ENCODE assay signal across 1 cellular context in the genomic region with DNA sequence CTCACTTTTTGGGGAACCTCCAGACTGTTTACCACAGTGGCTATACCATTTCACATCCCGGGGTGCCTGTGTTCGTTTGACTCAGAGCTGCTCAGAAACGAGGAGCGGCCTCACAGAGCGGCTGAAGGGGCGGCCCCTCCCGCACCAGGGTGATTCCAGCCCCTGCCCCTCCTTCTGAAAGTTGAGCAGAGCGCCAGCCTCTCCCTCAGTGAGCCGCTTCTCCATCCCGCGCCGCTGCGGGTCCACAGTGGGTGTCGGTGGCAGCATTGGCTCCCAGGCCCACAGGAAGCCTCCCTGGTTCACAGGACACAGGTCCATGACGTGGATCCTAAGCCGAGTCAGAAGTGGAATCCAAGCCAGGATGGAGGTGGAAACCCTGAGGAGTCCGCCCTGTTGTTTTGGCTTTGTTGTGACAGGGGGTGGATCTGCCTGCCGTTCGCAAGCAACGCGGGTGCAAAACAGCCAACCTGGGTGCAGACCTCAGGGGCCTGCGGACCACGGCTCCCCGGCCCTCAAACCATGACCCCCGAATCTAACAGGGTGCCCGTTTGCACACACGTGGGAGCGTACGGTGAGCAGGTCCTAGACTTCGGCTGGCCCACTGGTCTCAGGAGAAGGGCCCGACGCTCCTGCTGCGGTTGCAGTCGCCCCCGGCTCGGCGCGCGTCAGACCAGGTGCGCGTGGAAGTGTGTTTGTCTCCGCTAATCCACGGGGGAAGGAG.
TF ChIP-seq lines count a peak whose summit lies in the region.

No MANE protein-coding gene starts in this region.

TF ChIP-seq in H1, 55 proteins besides CTCF, POLR2A, EP300 and RAD21:
- TF ChIP-seq E2F6 (IDR thresholded peaks at IDR 0.05) (no peak), BRCA1 (IDR thresholded peaks at IDR 0.05; ENCODE audit: low read depth, low read length) (no peak), HDAC2 (IDR thresholded peaks at IDR 0.05; ENCODE audit: borderline replicate concordance in 1 of 2, low read depth in 2 of 2, low read length in 2 of 2) (no peak), USF2 (IDR thresholded peaks at IDR 0.05; ENCODE audit: low read length) (no peak), GTF2F1 (IDR thresholded peaks at IDR 0.05; ENCODE audit: borderline replicate concordance, low read depth, low read length) (no peak), NRF1 (IDR thresholded peaks at IDR 0.05; ENCODE audit: low read depth, low read length) (no peak), BACH1 (IDR thresholded peaks at IDR 0.05; ENCODE audit: low read length) (no peak), CBX5 (IDR thresholded peaks at IDR 0.05; ENCODE audit: low read depth, low read length) (no peak), TBP (IDR thresholded peaks at IDR 0.05; ENCODE audit: low read depth, low read length) (no peak), GABPA (IDR thresholded peaks at IDR 0.05; ENCODE audit: borderline replicate concordance, insufficient read depth, low read length) (no peak), BCL11A (IDR thresholded peaks at IDR 0.05; ENCODE audit: low read depth in 2 of 2, low read length in 2 of 2) (no peak), JUND (IDR thresholded peaks at IDR 0.05; ENCODE audit: low read length) (no peak), CEBPB (IDR thresholded peaks at IDR 0.05; ENCODE audit: low read depth, low read length) (no peak), KDM5A (IDR thresholded peaks at IDR 0.05; ENCODE audit: low read length) (no peak)
